ENCODE assay signal across 33 cellular contexts in the genomic region with DNA sequence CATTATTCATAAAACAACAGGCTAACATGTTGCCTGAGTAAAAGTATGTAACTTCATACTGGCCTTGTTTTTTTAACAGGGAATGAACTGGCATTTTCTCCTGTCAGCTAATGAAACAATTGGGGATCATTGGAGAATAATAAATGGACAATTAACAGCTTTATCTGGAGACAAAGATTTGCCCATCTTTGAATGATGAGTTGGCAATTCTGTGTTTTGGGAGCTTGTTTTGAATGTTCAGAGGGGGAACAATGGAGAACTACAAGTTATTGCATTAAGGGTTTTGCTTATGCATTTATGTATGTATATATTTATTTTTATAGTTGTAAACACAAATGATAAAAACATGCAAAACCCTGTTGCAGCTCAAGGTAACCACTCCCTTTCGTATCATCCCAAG.
"Had no signal": no experiment of that assay in that cellular context is flagged by ENCODE, and none has a peak within 500 bp of the region (broad histone marks: within the 10 kb centered on the region; RNA-seq: fewer than 3 reads in every experiment).

No MANE protein-coding gene starts in this region.

- H3K27ac ChIP-seq: adrenal gland, ascending aorta, body of pancreas, brain microvascular endothelial cell, breast epithelium, cardiac muscle cell had no signal

- H3K27me3 ChIP-seq: adrenal gland, ascending aorta, body of pancreas, brain microvascular endothelial cell, breast epithelium, cardiac muscle cell had no signal

- H3K9me3 ChIP-seq: adrenal gland, ascending aorta, body of pancreas, breast epithelium had no signal

- FAIRE-seq: astrocyte, bronchial epithelial cell had no signal

- H3K36me3 ChIP-seq: adrenal gland, ascending aorta, brain microvascular endothelial cell, breast epithelium, cardiac muscle cell had no signal

- DNase-seq: activated effector memory CD4-positive, alpha-beta T cell treated with anti-CD3 and anti-CD28 coated beads, Interleukin-2, amount 50 U/mL, for 16 hours; activated effector memory CD4-positive, alpha-beta T cell treated with Interleukin-2 at 50 U/mL for 16 hours; activated gamma-delta T cell; activated gamma-delta T cell treated with Interleukin-2 at 50 U/mL for 16 hours; activated naive CD4-positive, alpha-beta T cell; activated naive CD4-positive, alpha-beta T cell treated with anti-CD3 and anti-CD28 coated beads for 36 hours; activated naive CD4-positive, alpha-beta T cell treated with anti-CD3 and anti-CD28 coated beads, Interleukin-2, amount 10 ng/mL, durations not matched to agents 7 days and 5 days; activated naive CD4-positive, alpha-beta T cell treated with anti-CD3 and anti-CD28 coated beads, Interleukin-2, amount 50 U/mL, for 16 hours; activated naive CD4-positive, alpha-beta T cell treated with Interleukin-2 at 50 U/mL for 16 hours; activated naive CD8-positive, alpha-beta T cell treated with anti-CD3 and anti-CD28 coated beads for 36 hours; activated naive CD8-positive, alpha-beta T cell treated with anti-CD3 and anti-CD28 coated beads, Interleukin-2, amount 10 ng/mL, durations not matched to agents 7 days and 5 days; activated naive CD8-positive, alpha-beta T cell treated with anti-CD3 and anti-CD28 coated beads, Interleukin-2, amount 50 U/mL, for 24 hours; activated T-cell treated with anti-CD3 and anti-CD28 coated beads, Interleukin-2, amount 50 U/mL, for 24 hours; activated T-cell treated with anti-CD3 and anti-CD28 coated beads, Interleukin-2, amount 50 U/mL, for 4 hours; activated T-cell treated with anti-CD3 and anti-CD28 coated beads, Interleukin-2, amount 50 U/mL, for 48 hours; activated T-cell treated with anti-CD3 and anti-CD28 coated beads, Interleukin-2, amount 50 U/mL, for 72 hours; adrenal gland; amniotic stem cell; amygdala; anterior cingulate cortex; aorta; body of pancreas; brain microvascular endothelial cell; caudate nucleus; central memory CD4-positive, alpha-beta T cell; cerebellar nuclear complex had no signal

- H3K4me3 ChIP-seq: adrenal gland, ascending aorta, body of pancreas, breast epithelium, cardiac muscle cell had no signal

- ATAC-seq: activated naive CD4-positive, alpha-beta T cell treated with anti-CD3 and anti-CD28 coated beads, Interleukin-2, amount 50 U/mL, for 72 hours; activated naive CD8-positive, alpha-beta T cell treated with anti-CD3 and anti-CD28 coated beads, Interleukin-2, amount 50 U/mL, for 24 hours; activated T-cell treated with anti-CD3 and anti-CD28 coated beads, Interleukin-2, amount 50 U/mL, for 4 hours; activated T-cell treated with anti-CD3 and anti-CD28 coated beads, Interleukin-2, amount 50 U/mL, for 72 hours; activated T-helper 17 cell treated with anti-CD3 and anti-CD28 coated beads, Interleukin-2, amount 50 U/mL, for 72 hours; body of pancreas had no signal

- H3K4me1 ChIP-seq: adrenal gland, ascending aorta, body of pancreas, breast epithelium had no signal
